In the genomic region with DNA sequence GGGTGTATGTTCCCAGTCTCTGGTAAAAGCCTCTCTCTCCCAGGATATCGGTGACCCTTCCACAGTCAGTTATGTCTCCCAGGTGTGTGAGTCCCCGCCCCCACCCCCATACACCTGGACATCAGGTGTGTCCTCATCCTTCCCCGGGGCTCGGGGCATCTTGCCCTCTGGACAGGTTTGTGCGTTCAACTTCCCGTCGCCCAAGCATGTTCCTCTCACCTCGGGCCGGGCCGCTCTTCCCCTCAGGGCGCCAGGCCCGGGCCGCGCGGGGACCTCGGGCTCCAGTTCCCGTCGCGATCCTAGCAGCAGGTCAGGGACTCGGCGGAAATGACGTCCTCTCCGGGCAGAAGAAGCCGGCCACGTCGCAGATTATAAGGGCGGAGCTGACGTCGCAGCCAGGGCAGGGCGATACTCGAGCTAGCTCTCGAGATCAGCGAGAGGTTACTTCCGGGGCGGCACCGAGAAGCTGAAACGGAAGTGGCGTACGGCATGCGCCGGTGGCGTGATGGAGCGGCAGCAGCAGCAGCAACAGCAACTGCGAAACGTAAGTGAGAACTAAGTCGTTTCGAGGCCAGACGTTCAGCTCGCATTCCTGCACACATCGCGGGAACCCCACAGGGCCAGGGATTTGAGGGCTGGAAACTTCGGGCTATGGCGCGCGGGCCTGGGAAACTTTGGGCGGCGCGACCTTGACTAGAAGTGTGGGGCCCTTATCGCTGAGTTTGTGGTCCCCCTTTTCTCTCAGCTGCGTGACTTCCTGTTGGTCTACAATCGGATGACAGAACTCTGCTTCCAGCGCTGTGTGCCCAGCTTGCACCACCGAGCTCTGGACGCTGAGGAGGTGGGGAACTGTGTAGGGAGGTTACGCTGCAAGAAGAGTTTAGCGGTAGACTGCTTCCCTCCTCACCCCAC, we compare ENCODE assay signal across 1 cellular context.
A peak's percentile ranks its signal among the peaks of the same experiment; 100 is the strongest.
TF ChIP-seq lines count a peak whose summit lies in the region.

A gene with protein sequence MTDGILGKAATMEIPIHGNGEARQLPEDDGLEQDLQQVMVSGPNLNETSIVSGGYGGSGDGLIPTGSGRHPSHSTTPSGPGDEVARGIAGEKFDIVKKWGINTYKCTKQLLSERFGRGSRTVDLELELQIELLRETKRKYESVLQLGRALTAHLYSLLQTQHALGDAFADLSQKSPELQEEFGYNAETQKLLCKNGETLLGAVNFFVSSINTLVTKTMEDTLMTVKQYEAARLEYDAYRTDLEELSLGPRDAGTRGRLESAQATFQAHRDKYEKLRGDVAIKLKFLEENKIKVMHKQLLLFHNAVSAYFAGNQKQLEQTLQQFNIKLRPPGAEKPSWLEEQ (minus strand): TSS at position 320 of the 912 bp plus-strand sequence. CDS start 910 bp downstream, outside the sequence.
A gene with protein sequence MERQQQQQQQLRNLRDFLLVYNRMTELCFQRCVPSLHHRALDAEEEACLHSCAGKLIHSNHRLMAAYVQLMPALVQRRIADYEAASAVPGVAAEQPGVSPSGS (plus strand): TSS at position 490 of the 912 bp plus-strand sequence. CDS start 16 bp downstream, at position 506.

TF ChIP-seq in HepG2, 621 proteins besides CTCF, POLR2A, EP300 and RAD21 (continued from another document):
- TF ChIP-seq, protein P1, sequence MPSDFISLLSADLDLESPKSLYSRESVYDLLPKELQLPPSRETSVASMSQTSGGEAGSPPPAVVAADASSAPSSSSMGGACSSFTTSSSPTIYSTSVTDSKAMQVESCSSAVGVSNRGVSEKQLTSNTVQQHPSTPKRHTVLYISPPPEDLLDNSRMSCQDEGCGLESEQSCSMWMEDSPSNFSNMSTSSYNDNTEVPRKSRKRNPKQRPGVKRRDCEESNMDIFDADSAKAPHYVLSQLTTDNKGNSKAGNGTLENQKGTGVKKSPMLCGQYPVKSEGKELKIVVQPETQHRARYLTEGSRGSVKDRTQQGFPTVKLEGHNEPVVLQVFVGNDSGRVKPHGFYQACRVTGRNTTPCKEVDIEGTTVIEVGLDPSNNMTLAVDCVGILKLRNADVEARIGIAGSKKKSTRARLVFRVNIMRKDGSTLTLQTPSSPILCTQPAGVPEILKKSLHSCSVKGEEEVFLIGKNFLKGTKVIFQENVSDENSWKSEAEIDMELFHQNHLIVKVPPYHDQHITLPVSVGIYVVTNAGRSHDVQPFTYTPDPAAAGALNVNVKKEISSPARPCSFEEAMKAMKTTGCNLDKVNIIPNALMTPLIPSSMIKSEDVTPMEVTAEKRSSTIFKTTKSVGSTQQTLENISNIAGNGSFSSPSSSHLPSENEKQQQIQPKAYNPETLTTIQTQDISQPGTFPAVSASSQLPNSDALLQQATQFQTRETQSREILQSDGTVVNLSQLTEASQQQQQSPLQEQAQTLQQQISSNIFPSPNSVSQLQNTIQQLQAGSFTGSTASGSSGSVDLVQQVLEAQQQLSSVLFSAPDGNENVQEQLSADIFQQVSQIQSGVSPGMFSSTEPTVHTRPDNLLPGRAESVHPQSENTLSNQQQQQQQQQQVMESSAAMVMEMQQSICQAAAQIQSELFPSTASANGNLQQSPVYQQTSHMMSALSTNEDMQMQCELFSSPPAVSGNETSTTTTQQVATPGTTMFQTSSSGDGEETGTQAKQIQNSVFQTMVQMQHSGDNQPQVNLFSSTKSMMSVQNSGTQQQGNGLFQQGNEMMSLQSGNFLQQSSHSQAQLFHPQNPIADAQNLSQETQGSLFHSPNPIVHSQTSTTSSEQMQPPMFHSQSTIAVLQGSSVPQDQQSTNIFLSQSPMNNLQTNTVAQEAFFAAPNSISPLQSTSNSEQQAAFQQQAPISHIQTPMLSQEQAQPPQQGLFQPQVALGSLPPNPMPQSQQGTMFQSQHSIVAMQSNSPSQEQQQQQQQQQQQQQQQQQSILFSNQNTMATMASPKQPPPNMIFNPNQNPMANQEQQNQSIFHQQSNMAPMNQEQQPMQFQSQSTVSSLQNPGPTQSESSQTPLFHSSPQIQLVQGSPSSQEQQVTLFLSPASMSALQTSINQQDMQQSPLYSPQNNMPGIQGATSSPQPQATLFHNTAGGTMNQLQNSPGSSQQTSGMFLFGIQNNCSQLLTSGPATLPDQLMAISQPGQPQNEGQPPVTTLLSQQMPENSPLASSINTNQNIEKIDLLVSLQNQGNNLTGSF (CRISPR knock-in tag; IDR thresholded peaks at IDR 0.05): no peak; the same call in 1 of the 2 replicates
- TF ChIP-seq ZNF674 (CRISPR knock-in tag; IDR thresholded peaks at IDR 0.05; ENCODE audit: low read depth) (0 out of 2 replicates have a peak, but pooled peaks have one; percentile 26), ZNF724P (CRISPR knock-in tag; IDR thresholded peaks at IDR 0.05; ENCODE audit: borderline replicate concordance) (no peak), HHEX (CRISPR knock-in tag; IDR thresholded peaks at IDR 0.05) (no peak), ZNF556 (CRISPR knock-in tag; IDR thresholded peaks at IDR 0.05; ENCODE audit: borderline replicate concordance) (peak; percentile 71), RFX3 (CRISPR knock-in tag; IDR thresholded peaks at IDR 0.05) (no peak), ZNF761 (CRISPR knock-in tag; conservative IDR thresholded peaks at IDR 0.05) (no peak; the same call in 1 of the 2 replicates), ARNTL (CRISPR knock-in tag; IDR thresholded peaks at IDR 0.05) (no peak), RNF2 (conservative IDR thresholded peaks at IDR 0.05; ENCODE audit: low read depth) (peak; percentile 78), ELF1 (CRISPR knock-in tag; IDR thresholded peaks at IDR 0.05) (peak; percentile 95), PHF5A (CRISPR knock-in tag; IDR thresholded peaks at IDR 0.05; ENCODE audit: low read depth, unreplicated experiment) (no peak), ZNF879 (CRISPR knock-in tag; IDR thresholded peaks at IDR 0.05) (no peak), JUND (CRISPR knock-in tag; IDR thresholded peaks at IDR 0.05) (peak; percentile 21; the same call in 1 of the 2 replicates), ZFP36L2 (CRISPR knock-in tag; IDR thresholded peaks at IDR 0.05) (no peak), RCOR2 (CRISPR knock-in tag; IDR thresholded peaks at IDR 0.05) (no peak), SATB2 (CRISPR knock-in tag; IDR thresholded peaks at IDR 0.05) (no peak), SIX1 (CRISPR knock-in tag; IDR thresholded peaks at IDR 0.05; ENCODE audit: borderline replicate concordance) (no peak)
- TF ChIP-seq, protein P2, sequence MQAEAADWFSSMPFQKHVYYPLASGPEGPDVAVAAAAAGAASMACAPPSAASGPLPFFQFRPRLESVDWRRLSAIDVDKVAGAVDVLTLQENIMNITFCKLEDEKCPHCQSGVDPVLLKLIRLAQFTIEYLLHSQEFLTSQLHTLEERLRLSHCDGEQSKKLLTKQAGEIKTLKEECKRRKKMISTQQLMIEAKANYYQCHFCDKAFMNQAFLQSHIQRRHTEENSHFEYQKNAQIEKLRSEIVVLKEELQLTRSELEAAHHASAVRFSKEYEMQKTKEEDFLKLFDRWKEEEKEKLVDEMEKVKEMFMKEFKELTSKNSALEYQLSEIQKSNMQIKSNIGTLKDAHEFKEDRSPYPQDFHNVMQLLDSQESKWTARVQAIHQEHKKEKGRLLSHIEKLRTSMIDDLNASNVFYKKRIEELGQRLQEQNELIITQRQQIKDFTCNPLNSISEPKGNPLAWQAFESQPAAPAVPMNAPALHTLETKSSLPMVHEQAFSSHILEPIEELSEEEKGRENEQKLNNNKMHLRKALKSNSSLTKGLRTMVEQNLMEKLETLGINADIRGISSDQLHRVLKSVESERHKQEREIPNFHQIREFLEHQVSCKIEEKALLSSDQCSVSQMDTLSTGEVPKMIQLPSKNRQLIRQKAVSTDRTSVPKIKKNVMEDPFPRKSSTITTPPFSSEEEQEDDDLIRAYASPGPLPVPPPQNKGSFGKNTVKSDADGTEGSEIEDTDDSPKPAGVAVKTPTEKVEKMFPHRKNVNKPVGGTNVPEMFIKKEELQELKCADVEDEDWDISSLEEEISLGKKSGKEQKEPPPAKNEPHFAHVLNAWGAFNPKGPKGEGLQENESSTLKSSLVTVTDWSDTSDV (CRISPR knock-in tag; IDR thresholded peaks at IDR 0.05): no peak
- TF ChIP-seq, protein P3, sequence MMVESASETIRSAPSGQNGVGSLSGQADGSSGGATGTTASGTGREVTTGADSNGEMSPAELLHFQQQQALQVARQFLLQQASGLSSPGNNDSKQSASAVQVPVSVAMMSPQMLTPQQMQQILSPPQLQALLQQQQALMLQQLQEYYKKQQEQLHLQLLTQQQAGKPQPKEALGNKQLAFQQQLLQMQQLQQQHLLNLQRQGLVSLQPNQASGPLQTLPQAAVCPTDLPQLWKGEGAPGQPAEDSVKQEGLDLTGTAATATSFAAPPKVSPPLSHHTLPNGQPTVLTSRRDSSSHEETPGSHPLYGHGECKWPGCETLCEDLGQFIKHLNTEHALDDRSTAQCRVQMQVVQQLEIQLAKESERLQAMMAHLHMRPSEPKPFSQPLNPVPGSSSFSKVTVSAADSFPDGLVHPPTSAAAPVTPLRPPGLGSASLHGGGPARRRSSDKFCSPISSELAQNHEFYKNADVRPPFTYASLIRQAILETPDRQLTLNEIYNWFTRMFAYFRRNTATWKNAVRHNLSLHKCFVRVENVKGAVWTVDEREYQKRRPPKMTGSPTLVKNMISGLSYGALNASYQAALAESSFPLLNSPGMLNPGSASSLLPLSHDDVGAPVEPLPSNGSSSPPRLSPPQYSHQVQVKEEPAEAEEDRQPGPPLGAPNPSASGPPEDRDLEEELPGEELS (CRISPR knock-in tag; IDR thresholded peaks at IDR 0.05): no peak
- TF ChIP-seq, protein P4, sequence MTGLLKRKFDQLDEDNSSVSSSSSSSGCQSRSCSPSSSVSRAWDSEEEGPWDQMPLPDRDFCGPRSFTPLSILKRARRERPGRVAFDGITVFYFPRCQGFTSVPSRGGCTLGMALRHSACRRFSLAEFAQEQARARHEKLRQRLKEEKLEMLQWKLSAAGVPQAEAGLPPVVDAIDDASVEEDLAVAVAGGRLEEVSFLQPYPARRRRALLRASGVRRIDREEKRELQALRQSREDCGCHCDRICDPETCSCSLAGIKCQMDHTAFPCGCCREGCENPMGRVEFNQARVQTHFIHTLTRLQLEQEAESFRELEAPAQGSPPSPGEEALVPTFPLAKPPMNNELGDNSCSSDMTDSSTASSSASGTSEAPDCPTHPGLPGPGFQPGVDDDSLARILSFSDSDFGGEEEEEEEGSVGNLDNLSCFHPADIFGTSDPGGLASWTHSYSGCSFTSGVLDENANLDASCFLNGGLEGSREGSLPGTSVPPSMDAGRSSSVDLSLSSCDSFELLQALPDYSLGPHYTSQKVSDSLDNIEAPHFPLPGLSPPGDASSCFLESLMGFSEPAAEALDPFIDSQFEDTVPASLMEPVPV (CRISPR knock-in tag; IDR thresholded peaks at IDR 0.05): 0 out of 2 replicates have a peak, but pooled peaks have one; percentile 72
- TF ChIP-seq, protein P5, sequence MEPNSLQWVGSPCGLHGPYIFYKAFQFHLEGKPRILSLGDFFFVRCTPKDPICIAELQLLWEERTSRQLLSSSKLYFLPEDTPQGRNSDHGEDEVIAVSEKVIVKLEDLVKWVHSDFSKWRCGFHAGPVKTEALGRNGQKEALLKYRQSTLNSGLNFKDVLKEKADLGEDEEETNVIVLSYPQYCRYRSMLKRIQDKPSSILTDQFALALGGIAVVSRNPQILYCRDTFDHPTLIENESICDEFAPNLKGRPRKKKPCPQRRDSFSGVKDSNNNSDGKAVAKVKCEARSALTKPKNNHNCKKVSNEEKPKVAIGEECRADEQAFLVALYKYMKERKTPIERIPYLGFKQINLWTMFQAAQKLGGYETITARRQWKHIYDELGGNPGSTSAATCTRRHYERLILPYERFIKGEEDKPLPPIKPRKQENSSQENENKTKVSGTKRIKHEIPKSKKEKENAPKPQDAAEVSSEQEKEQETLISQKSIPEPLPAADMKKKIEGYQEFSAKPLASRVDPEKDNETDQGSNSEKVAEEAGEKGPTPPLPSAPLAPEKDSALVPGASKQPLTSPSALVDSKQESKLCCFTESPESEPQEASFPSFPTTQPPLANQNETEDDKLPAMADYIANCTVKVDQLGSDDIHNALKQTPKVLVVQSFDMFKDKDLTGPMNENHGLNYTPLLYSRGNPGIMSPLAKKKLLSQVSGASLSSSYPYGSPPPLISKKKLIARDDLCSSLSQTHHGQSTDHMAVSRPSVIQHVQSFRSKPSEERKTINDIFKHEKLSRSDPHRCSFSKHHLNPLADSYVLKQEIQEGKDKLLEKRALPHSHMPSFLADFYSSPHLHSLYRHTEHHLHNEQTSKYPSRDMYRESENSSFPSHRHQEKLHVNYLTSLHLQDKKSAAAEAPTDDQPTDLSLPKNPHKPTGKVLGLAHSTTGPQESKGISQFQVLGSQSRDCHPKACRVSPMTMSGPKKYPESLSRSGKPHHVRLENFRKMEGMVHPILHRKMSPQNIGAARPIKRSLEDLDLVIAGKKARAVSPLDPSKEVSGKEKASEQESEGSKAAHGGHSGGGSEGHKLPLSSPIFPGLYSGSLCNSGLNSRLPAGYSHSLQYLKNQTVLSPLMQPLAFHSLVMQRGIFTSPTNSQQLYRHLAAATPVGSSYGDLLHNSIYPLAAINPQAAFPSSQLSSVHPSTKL (CRISPR knock-in tag; IDR thresholded peaks at IDR 0.05): peak; percentile 39; the same call in 1 of the 2 replicates
TF ChIP-seq in HepG2: peak in this region for 272.
